Comparison of ENCODE assay signal across 1 cellular context in the genomic region with DNA sequence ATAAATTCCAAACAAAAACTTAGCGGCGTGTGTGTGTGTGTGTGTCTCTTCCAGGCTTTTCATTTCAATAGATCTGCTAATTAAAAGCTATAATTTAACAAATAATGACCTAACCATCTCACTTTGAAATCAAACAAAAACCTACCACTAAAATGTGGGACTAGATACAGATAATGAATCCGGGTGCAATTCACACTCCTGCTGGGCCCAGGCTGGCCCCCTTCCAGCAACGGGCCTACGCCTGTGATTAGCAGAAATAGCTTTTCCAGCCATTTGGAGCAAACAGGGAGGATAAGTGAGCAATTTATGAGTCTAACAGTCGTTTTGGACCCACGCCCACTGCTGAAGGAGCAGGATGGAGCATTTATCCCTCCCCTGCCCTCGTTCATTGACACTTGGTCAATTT.
TF ChIP-seq lines count a peak whose summit lies in the region.

No MANE protein-coding gene starts in this region.

TF ChIP-seq in endothelial cell of umbilical vein, 7 proteins besides CTCF, POLR2A, EP300 and RAD21 (continued from another document):
- no peak for TF ChIP-seq JUN (IDR thresholded peaks at IDR 0.05; ENCODE audit: borderline replicate concordance, insufficient read depth, insufficient read length, low read depth)
- no peak for TF ChIP-seq MYC (IDR thresholded peaks at IDR 0.05; ENCODE audit: low read depth, low read length)
- no peak for TF ChIP-seq POLR2AphosphoS5 (IDR thresholded peaks at IDR 0.05; ENCODE audit: insufficient read depth, low read depth, low read length)
